In genomic region chr6:149484733-149485700, GRCh38 we compare ENCODE assay signal across 1 cellular context.
TF ChIP-seq lines count a peak whose summit lies in the region.

TSS of gene ZC3H12D (minus strand) at chr6:149485014. CDS start at chr6:149474543, 10,471 bp downstream.

TF ChIP-seq in HepG2, 621 proteins besides CTCF, POLR2A, EP300 and RAD21 (continued from another document and continues in another):
- TF ChIP-seq ZNF513 (CRISPR knock-in tag; conservative IDR thresholded peaks at IDR 0.05) (no peak), TBL1XR1 (IDR thresholded peaks at IDR 0.05; ENCODE audit: borderline replicate concordance, low read length, partially characterized antibody) (peak; percentile 19), MNT (IDR thresholded peaks at IDR 0.05) (peak; percentile 61), SAFB2 (CRISPR knock-in tag; IDR thresholded peaks at IDR 0.05; ENCODE audit: borderline replicate concordance, low read depth) (peak; percentile 82), CEBPB (IDR thresholded peaks at IDR 0.05; ENCODE audit: borderline replicate concordance, low read depth, low read length) (no peak), ADNP (CRISPR knock-in tag; IDR thresholded peaks at IDR 0.05) (no peak), BORCS8-MEF2B (CRISPR knock-in tag; IDR thresholded peaks at IDR 0.05) (peak; percentile 78), THRA (CRISPR knock-in tag; IDR thresholded peaks at IDR 0.05; ENCODE audit: borderline replicate concordance) (peak; percentile 86), ZNF142 (CRISPR knock-in tag; IDR thresholded peaks at IDR 0.05) (no peak), ZSCAN9 (CRISPR knock-in tag; IDR thresholded peaks at IDR 0.05; ENCODE audit: borderline replicate concordance) (peak; percentile 70; the same call in 1 of the 2 replicates), ZNF569 (CRISPR knock-in tag; IDR thresholded peaks at IDR 0.05; ENCODE audit: borderline replicate concordance) (peak; percentile 78; the same call in 1 of the 2 replicates), ZKSCAN5 (CRISPR knock-in tag; IDR thresholded peaks at IDR 0.05) (no peak), ZNF263 (CRISPR knock-in tag; IDR thresholded peaks at IDR 0.05) (peak; percentile 92), ZNF577 (CRISPR knock-in tag; IDR thresholded peaks at IDR 0.05; ENCODE audit: borderline replicate concordance, low read depth) (no peak), ZNF576 (CRISPR knock-in tag; IDR thresholded peaks at IDR 0.05) (0 out of 2 replicates have a peak, but pooled peaks have one; percentile 65), ZFP90 (CRISPR knock-in tag; IDR thresholded peaks at IDR 0.05; ENCODE audit: borderline replicate concordance) (no peak), ZNF230 (CRISPR knock-in tag; IDR thresholded peaks at IDR 0.05) (no peak), JUNB (CRISPR knock-in tag; IDR thresholded peaks at IDR 0.05; ENCODE audit: borderline replicate concordance) (peak; percentile 91), ZNF879 (CRISPR knock-in tag; IDR thresholded peaks at IDR 0.05) (no peak), REXO4 (CRISPR knock-in tag; IDR thresholded peaks at IDR 0.05; ENCODE audit: borderline replicate concordance) (no peak), ZNF180 (CRISPR knock-in tag; IDR thresholded peaks at IDR 0.05; ENCODE audit: borderline replicate concordance, low read depth) (no peak), ELF1 (CRISPR knock-in tag; IDR thresholded peaks at IDR 0.05) (peak; percentile 13; the same call in 1 of the 2 replicates), NKX3-1 (CRISPR knock-in tag; IDR thresholded peaks at IDR 0.05) (no peak), LRRFIP1 (CRISPR knock-in tag; conservative IDR thresholded peaks at IDR 0.05) (no peak), REL (CRISPR knock-in tag; conservative IDR thresholded peaks at IDR 0.05) (no peak), ZNF710 (CRISPR knock-in tag; IDR thresholded peaks at IDR 0.05; ENCODE audit: borderline replicate concordance) (peak; percentile 75; the same call in 1 of the 2 replicates), ZNF3 (CRISPR knock-in tag; IDR thresholded peaks at IDR 0.05) (no peak; the same call in none of the 2 replicates), ZNF44 (CRISPR knock-in tag; IDR thresholded peaks at IDR 0.05) (peak; percentile 63; the same call in 1 of the 2 replicates), CBX5 (CRISPR knock-in tag; IDR thresholded peaks at IDR 0.05; ENCODE audit: borderline replicate concordance) (no peak; the same call in 1 of the 2 replicates), ZSCAN30 (CRISPR knock-in tag; IDR thresholded peaks at IDR 0.05) (peak; percentile 99), DDIT3 (CRISPR knock-in tag; IDR thresholded peaks at IDR 0.05) (no peak), ZNF138 (CRISPR knock-in tag; IDR thresholded peaks at IDR 0.05; ENCODE audit: low read depth) (no peak), TOPORS (CRISPR knock-in tag; IDR thresholded peaks at IDR 0.05) (no peak; the same call in 1 of the 2 replicates), ZKSCAN1 (IDR thresholded peaks at IDR 0.05; ENCODE audit: low read length) (no peak), SAP130 (CRISPR knock-in tag; IDR thresholded peaks at IDR 0.05; ENCODE audit: low read depth) (peak; percentile 84), ZBTB39 (CRISPR knock-in tag; IDR thresholded peaks at IDR 0.05) (peak; percentile 87), PLRG1 (conservative IDR thresholded peaks at IDR 0.05) (no peak), HOXA9 (CRISPR knock-in tag; IDR thresholded peaks at IDR 0.05; ENCODE audit: borderline replicate concordance) (no peak), ZNF891 (CRISPR knock-in tag; IDR thresholded peaks at IDR 0.05) (no peak; the same call in 1 of the 2 replicates), RORA (CRISPR knock-in tag; IDR thresholded peaks at IDR 0.05) (no peak), ZNF451 (CRISPR knock-in tag; IDR thresholded peaks at IDR 0.05) (peak; percentile 47; the same call in 1 of the 2 replicates), HNRNPH1 (optimal IDR thresholded peaks at IDR 0.05; ENCODE audit: low read depth, low read length) (no peak), CCDC6 (CRISPR knock-in tag; IDR thresholded peaks at IDR 0.05) (peak; percentile 49; the same call in 1 of the 2 replicates)
